In the genomic region with DNA sequence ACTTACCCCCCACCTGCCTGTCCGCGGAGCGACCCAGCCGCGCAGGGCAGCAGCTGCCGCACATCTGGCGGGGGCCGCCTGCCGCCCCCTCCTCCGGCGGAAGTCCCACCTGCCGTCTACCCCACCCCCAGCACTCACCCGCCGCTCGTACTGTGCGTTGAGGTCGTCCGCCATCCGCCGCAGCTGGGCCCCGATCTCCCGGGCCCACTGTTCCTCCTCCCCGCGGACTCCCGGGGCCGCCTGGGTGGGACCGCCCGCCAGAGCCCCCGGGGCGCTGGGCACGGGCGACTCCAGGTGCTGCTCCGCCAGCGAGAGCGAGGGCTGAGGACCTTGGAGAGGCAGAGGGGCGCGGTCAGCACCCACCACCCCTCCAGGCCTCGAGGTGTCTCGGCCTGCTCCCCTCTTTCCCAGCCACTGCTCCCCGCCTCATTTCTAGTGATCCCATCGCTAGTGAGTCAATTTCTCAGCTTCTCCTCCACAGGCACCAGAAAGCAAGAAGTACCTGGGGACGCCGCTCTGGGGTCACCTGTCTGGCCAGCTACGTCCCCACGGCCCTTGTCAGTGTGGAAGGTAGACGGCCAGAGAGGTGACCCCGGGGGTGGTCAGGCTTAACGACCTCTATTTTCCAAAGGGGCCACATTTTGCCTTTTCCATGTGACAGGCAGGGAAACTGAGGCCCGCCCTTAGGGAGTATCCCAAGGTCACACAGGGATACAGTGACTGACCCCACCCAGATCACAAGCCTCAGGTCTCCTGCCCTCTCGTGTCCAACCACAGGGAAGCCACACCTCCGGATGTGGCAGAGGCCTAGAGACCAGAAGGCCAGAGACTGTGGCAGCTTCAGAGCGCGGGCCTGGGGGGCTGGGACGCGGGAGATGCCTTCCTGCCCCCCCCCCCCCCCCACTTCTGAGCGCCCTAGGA, we compare ENCODE assay signal across 1 cellular context.
TF ChIP-seq lines count a peak whose summit lies in the region.

No MANE protein-coding gene starts in this region.

TF ChIP-seq in HEK293, 187 proteins besides CTCF, POLR2A, EP300 and RAD21 (continues in another document):
- no peak for TF ChIP-seq ZNF670 (tag by site-specific recombination; IDR thresholded peaks at IDR 0.05; ENCODE audit: low read depth)
- TF ChIP-seq ZBTB1 (tag by site-specific recombination; IDR thresholded peaks at IDR 0.05) = no peak
- TF ChIP-seq ZNF311 (tag by site-specific recombination; IDR thresholded peaks at IDR 0.05; ENCODE audit: borderline replicate concordance) = no peak
- no peak for TF ChIP-seq GLI4 (tag by site-specific recombination; IDR thresholded peaks at IDR 0.05)
- TF ChIP-seq ZNF776 (tag by site-specific recombination; IDR thresholded peaks at IDR 0.05; ENCODE audit: borderline replicate concordance) = 0 out of 2 replicates have a peak, but pooled peaks have one; percentile 52
- no peak for TF ChIP-seq ZNF362 (tag by site-specific recombination; IDR thresholded peaks at IDR 0.05)
- TF ChIP-seq ZNF624 (tag by site-specific recombination; IDR thresholded peaks at IDR 0.05) = no peak
- no peak for TF ChIP-seq ZFP41 (tag by site-specific recombination; IDR thresholded peaks at IDR 0.05; ENCODE audit: borderline replicate concordance)
- no peak for TF ChIP-seq ZNF354C (tag by site-specific recombination; IDR thresholded peaks at IDR 0.05; ENCODE audit: borderline replicate concordance, low read depth)
- no peak for TF ChIP-seq ZNF571 (tag by site-specific recombination; IDR thresholded peaks at IDR 0.05)
- TF ChIP-seq ZBTB6 (tag by site-specific recombination; IDR thresholded peaks at IDR 0.05) = no peak
- TF ChIP-seq, protein P1, sequence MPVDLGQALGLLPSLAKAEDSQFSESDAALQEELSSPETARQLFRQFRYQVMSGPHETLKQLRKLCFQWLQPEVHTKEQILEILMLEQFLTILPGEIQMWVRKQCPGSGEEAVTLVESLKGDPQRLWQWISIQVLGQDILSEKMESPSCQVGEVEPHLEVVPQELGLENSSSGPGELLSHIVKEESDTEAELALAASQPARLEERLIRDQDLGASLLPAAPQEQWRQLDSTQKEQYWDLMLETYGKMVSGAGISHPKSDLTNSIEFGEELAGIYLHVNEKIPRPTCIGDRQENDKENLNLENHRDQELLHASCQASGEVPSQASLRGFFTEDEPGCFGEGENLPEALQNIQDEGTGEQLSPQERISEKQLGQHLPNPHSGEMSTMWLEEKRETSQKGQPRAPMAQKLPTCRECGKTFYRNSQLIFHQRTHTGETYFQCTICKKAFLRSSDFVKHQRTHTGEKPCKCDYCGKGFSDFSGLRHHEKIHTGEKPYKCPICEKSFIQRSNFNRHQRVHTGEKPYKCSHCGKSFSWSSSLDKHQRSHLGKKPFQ (tag by site-specific recombination; IDR thresholded peaks at IDR 0.05) = no peak
- no peak; the same call in 1 of the 2 replicates for TF ChIP-seq ZNF791 (tag by site-specific recombination; IDR thresholded peaks at IDR 0.05)
- no peak for TF ChIP-seq ZNF146 (tag by site-specific recombination; IDR thresholded peaks at IDR 0.05)
- TF ChIP-seq ZNF214 (tag by site-specific recombination; IDR thresholded peaks at IDR 0.05; ENCODE audit: borderline replicate concordance) = no peak
- no peak for TF ChIP-seq ZNF132 (tag by site-specific recombination; IDR thresholded peaks at IDR 0.05; ENCODE audit: borderline replicate concordance)
- TF ChIP-seq, protein P2, sequence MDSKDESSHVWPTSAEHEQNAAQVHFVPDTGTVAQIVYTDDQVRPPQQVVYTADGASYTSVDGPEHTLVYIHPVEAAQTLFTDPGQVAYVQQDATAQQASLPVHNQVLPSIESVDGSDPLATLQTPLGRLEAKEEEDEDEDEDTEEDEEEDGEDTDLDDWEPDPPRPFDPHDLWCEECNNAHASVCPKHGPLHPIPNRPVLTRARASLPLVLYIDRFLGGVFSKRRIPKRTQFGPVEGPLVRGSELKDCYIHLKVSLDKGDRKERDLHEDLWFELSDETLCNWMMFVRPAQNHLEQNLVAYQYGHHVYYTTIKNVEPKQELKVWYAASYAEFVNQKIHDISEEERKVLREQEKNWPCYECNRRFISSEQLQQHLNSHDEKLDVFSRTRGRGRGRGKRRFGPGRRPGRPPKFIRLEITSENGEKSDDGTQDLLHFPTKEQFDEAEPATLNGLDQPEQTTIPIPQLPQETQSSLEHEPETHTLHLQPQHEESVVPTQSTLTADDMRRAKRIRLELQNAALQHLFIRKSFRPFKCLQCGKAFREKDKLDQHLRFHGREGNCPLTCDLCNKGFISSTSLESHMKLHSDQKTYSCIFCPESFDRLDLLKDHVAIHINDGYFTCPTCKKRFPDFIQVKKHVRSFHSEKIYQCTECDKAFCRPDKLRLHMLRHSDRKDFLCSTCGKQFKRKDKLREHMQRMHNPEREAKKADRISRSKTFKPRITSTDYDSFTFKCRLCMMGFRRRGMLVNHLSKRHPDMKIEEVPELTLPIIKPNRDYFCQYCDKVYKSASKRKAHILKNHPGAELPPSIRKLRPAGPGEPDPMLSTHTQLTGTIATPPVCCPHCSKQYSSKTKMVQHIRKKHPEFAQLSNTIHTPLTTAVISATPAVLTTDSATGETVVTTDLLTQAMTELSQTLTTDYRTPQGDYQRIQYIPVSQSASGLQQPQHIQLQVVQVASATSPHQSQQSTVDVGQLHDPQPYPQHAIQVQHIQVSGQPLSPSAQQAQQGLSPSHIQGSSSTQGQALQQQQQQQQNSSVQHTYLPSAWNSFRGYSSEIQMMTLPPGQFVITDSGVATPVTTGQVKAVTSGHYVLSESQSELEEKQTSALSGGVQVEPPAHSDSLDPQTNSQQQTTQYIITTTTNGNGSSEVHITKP (tag by site-specific recombination; IDR thresholded peaks at IDR 0.05) = peak; percentile 85
- TF ChIP-seq ZNF626 (tag by site-specific recombination; IDR thresholded peaks at IDR 0.05) = no peak
- peak; percentile 93 for TF ChIP-seq ZBTB20 (tag by site-specific recombination; IDR thresholded peaks at IDR 0.05)
- no peak for TF ChIP-seq ZNF266 (tag by site-specific recombination; IDR thresholded peaks at IDR 0.05; ENCODE audit: low read depth)
- TF ChIP-seq BCL6B (tag by site-specific recombination; IDR thresholded peaks at IDR 0.05) = no peak
- TF ChIP-seq, protein P3, sequence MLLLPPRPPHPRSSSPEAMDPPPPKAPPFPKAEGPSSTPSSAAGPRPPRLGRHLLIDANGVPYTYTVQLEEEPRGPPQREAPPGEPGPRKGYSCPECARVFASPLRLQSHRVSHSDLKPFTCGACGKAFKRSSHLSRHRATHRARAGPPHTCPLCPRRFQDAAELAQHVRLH (tag by site-specific recombination; IDR thresholded peaks at IDR 0.05) = peak; percentile 56; the same call in 1 of the 2 replicates
- no peak for TF ChIP-seq ZNF701 (tag by site-specific recombination; IDR thresholded peaks at IDR 0.05)
- TF ChIP-seq ZNF785 (tag by site-specific recombination; IDR thresholded peaks at IDR 0.05) = no peak
- TF ChIP-seq KLF8 (tag by site-specific recombination; IDR thresholded peaks at IDR 0.05) = peak; percentile 85; the same call in 1 of the 2 replicates
- TF ChIP-seq ZEB2 (tag by site-specific recombination; IDR thresholded peaks at IDR 0.05) = peak; percentile 57
- no peak; the same call in 1 of the 2 replicates for TF ChIP-seq ZNF561 (tag by site-specific recombination; IDR thresholded peaks at IDR 0.05; ENCODE audit: borderline replicate concordance)
- no peak for TF ChIP-seq ZNF157 (tag by site-specific recombination; IDR thresholded peaks at IDR 0.05)
- no peak for TF ChIP-seq ZNF133 (tag by site-specific recombination; IDR thresholded peaks at IDR 0.05)
- peak; percentile 27; the same call in 1 of the 2 replicates for TF ChIP-seq ZNF629 (tag by site-specific recombination; IDR thresholded peaks at IDR 0.05)
- no peak for TF ChIP-seq ZFP3 (tag by site-specific recombination; IDR thresholded peaks at IDR 0.05; ENCODE audit: low read depth)
- TF ChIP-seq ZNF473 (tag by site-specific recombination; IDR thresholded peaks at IDR 0.05) = no peak
- no peak for TF ChIP-seq ZNF10 (tag by site-specific recombination; IDR thresholded peaks at IDR 0.05)
- TF ChIP-seq, protein P4, sequence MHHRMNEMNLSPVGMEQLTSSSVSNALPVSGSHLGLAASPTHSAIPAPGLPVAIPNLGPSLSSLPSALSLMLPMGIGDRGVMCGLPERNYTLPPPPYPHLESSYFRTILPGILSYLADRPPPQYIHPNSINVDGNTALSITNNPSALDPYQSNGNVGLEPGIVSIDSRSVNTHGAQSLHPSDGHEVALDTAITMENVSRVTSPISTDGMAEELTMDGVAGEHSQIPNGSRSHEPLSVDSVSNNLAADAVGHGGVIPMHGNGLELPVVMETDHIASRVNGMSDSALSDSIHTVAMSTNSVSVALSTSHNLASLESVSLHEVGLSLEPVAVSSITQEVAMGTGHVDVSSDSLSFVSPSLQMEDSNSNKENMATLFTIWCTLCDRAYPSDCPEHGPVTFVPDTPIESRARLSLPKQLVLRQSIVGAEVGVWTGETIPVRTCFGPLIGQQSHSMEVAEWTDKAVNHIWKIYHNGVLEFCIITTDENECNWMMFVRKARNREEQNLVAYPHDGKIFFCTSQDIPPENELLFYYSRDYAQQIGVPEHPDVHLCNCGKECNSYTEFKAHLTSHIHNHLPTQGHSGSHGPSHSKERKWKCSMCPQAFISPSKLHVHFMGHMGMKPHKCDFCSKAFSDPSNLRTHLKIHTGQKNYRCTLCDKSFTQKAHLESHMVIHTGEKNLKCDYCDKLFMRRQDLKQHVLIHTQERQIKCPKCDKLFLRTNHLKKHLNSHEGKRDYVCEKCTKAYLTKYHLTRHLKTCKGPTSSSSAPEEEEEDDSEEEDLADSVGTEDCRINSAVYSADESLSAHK (tag by site-specific recombination; IDR thresholded peaks at IDR 0.05) = peak; percentile 60
- no peak for TF ChIP-seq FEZF1 (tag by site-specific recombination; IDR thresholded peaks at IDR 0.05)
- TF ChIP-seq PRDM2 (tag by site-specific recombination; IDR thresholded peaks at IDR 0.05; ENCODE audit: borderline replicate concordance) = no peak
- TF ChIP-seq ZNF654 (tag by site-specific recombination; IDR thresholded peaks at IDR 0.05; ENCODE audit: low read depth) = no peak
